ENCODE assay signal across 1 cellular context in genomic region chr7:103074519-103075336, GRCh38.
TF ChIP-seq lines count a peak whose summit lies in the region.

ARMC10 (plus strand) TSS chr7:103075140; CDS start chr7:103075273, 133 bp downstream.
FBXL13 (minus strand) TSS chr7:103074796.

TF ChIP-seq in HepG2, 621 proteins besides CTCF, POLR2A, EP300 and RAD21 (continued from another document and continues in another):
- TF ChIP-seq ZNF646 (CRISPR knock-in tag; IDR thresholded peaks at IDR 0.05) (no peak), ZNF510 (CRISPR knock-in tag; IDR thresholded peaks at IDR 0.05; ENCODE audit: low read depth) (no peak), ZNF556 (CRISPR knock-in tag; IDR thresholded peaks at IDR 0.05; ENCODE audit: borderline replicate concordance) (peak; percentile 42; the same call in 1 of the 2 replicates), MXI1 (IDR thresholded peaks at IDR 0.05; ENCODE audit: borderline replicate concordance, low read depth, low read length) (peak; percentile 94), PPARG (CRISPR knock-in tag; conservative IDR thresholded peaks at IDR 0.05) (no peak), NFRKB (IDR thresholded peaks at IDR 0.05) (no peak), ATF3 (CRISPR knock-in tag; IDR thresholded peaks at IDR 0.05) (no peak), ZNF142 (CRISPR knock-in tag; IDR thresholded peaks at IDR 0.05) (0 out of 2 replicates have a peak, but pooled peaks have one; percentile 17), ZBTB14 (CRISPR knock-in tag; IDR thresholded peaks at IDR 0.05) (peak; percentile 50; the same call in 1 of the 2 replicates), NKX3-1 (CRISPR knock-in tag; IDR thresholded peaks at IDR 0.05) (peak; percentile 60; the same call in 1 of the 2 replicates), ZNF367 (CRISPR knock-in tag; IDR thresholded peaks at IDR 0.05; ENCODE audit: borderline replicate concordance) (peak; percentile 0; the same call in 1 of the 2 replicates), NFKB2 (CRISPR knock-in tag; IDR thresholded peaks at IDR 0.05; ENCODE audit: borderline replicate concordance) (peak; percentile 71; the same call in 1 of the 2 replicates), RBM22 (optimal IDR thresholded peaks at IDR 0.05; ENCODE audit: low read length) (peak; percentile 88), MXD4 (CRISPR knock-in tag; IDR thresholded peaks at IDR 0.05) (peak; percentile 65; the same call in 1 of the 2 replicates), KAT8 (CRISPR knock-in tag; IDR thresholded peaks at IDR 0.05) (peak; percentile 65; the same call in 1 of the 2 replicates), RARA (CRISPR knock-in tag; IDR thresholded peaks at IDR 0.05) (no peak), NR2C2 (CRISPR knock-in tag; IDR thresholded peaks at IDR 0.05; ENCODE audit: borderline replicate concordance) (peak; percentile 69), THAP9 (CRISPR knock-in tag; IDR thresholded peaks at IDR 0.05; ENCODE audit: borderline replicate concordance) (no peak), ZNF512 (CRISPR knock-in tag; IDR thresholded peaks at IDR 0.05) (no peak; the same call in 1 of the 2 replicates), DRAP1 (CRISPR knock-in tag; IDR thresholded peaks at IDR 0.05) (peak; percentile 67), MXD3 (CRISPR knock-in tag; IDR thresholded peaks at IDR 0.05) (peak; percentile 48; the same call in 1 of the 2 replicates), CSRNP1 (CRISPR knock-in tag; IDR thresholded peaks at IDR 0.05) (peak; percentile 90), TBX2 (CRISPR knock-in tag; IDR thresholded peaks at IDR 0.05; ENCODE audit: borderline replicate concordance) (peak; percentile 16; the same call in 1 of the 2 replicates), ONECUT2 (CRISPR knock-in tag; IDR thresholded peaks at IDR 0.05) (no peak), ZBTB2 (CRISPR knock-in tag; IDR thresholded peaks at IDR 0.05; ENCODE audit: low read depth) (peak; percentile 99), HIC2 (CRISPR knock-in tag; IDR thresholded peaks at IDR 0.05; ENCODE audit: low read depth) (no peak; the same call in 1 of the 2 replicates)
